Comparison of ENCODE assay signal across 24 cellular contexts in genomic region chr12:64526859-64527258, GRCh38.
DNase-seq lines count a peak whose midpoint lies in the region; ATAC-seq, FAIRE-seq and TF ChIP-seq lines count a peak whose summit lies in the region.
"Had no signal": no experiment of that assay in that cellular context is flagged by ENCODE, and none has a peak within 500 bp of the region (broad histone marks: within the 10 kb centered on the region; RNA-seq: fewer than 3 reads in every experiment).

No MANE protein-coding gene starts in this region.

- no peak overlapping the region for H3K9ac ChIP-seq in HepG2 (ENCODE audit: insufficient read depth, low read depth, low read length)
- H3K9ac ChIP-seq in K562 (ENCODE audit: insufficient read depth in 1 of 2, low read depth in 2 of 2, low read length in 2 of 2): no peak overlapping the region

- no peaks in the 10 kb centered on the region for H4K20me1 ChIP-seq in HepG2 (ENCODE audit: insufficient read depth, low read length)
- H4K20me1 ChIP-seq in K562 (replicated peaks; ENCODE audit: control insufficient read depth, insufficient read depth, low read length): no peaks in the 10 kb centered on the region

- no peak for TF ChIP-seq CTCF in HepG2 (CRISPR knock-in tag; IDR thresholded peaks at IDR 0.05)
- no peak for TF ChIP-seq CTCF in right lobe of liver (IDR thresholded peaks at IDR 0.05)
- TF ChIP-seq CTCF in K562 (IDR thresholded peaks at IDR 0.05 in 2 of 3, conservative IDR thresholded peaks at IDR 0.05 in 1 of 3; ENCODE audit: insufficient read depth in 2 of 3, low read depth in 1 of 3, low read length in 3 of 3): no peak

- DNase-seq in HepG2 (ENCODE audit: low spot score) (no peak), right lobe of liver (no peak), K562 (ENCODE audit: extremely low read depth in 1 of 4, low spot score in 3 of 4) (no peak), fibroblast of the conjunctiva (ENCODE audit: low read depth) (peak; percentile 62), NCI-H1694 (lab: John Stamatoyannopoulos, UW) (no peak), DMS114 treated with DMSO at 0.1 percent for 48 hours (lab: John Stamatoyannopoulos, UW; ENCODE audit: unreplicated experiment) (no peak)
- no peak for DNase-seq in activated CD8-positive, alpha-beta memory T cell treated with anti-CD3 and anti-CD28 coated beads, Interleukin-2, amount 50 U/mL, for 48 hours
- DNase-seq: CD4-positive, CD25-positive, alpha-beta regulatory T cell; COR-L47; DMS153; EL; H9; NCI-H1105 treated with DMSO at 0.1 percent for 48 hours; NCI-H1694 treated with DMSO at 0.1 percent for 48 hours; NCI-H2107; NCI-H510A treated with DMSO at 0.1 percent for 48 hours; NCI-H82; OCI-M1; Right ventricle myocardium superior had no signal

- H3K79me2 ChIP-seq in HepG2 (ENCODE audit: insufficient read depth, low read length) (no peaks in the 10 kb centered on the region), K562 (ENCODE audit: control insufficient read depth, insufficient read depth, low read length) (no peaks in the 10 kb centered on the region)

- ATAC-seq in HepG2 (no peak), right lobe of liver (no peak), K562 (no peak), GM18873 (IDR thresholded peaks at IDR 0.05; ENCODE audit: low FRiP score, unreplicated experiment) (no peak)

- TF ChIP-seq POLR2A in HepG2 (IDR thresholded peaks at IDR 0.05; ENCODE audit: insufficient read depth in 1 of 2, low read depth in 2 of 2, low read length in 2 of 2) (no peak), right lobe of liver (IDR thresholded peaks at IDR 0.05) (no peak), K562 (conservative IDR thresholded peaks at IDR 0.05) (no peak)

- no peak overlapping the region for H3K4me3 ChIP-seq in HepG2 (replicated peaks in 1 of 3; ENCODE audit: insufficient read depth in 1 of 3, low read depth in 2 of 3, low read length in 3 of 3)
- H3K4me3 ChIP-seq in right lobe of liver: no peak overlapping the region
- no peak overlapping the region for H3K4me3 ChIP-seq in K562
- H3K4me3 ChIP-seq: SK-N-MC had no signal

- CTCF ChIA-PET in HepG2 (lab: Yijun Ruan, JAX; ENCODE audit: low intra/inter-chr PET ratio, low total read pairs) (no interaction called here), K562 (lab: Yijun Ruan, JAX; ENCODE audit: low intra/inter-chr PET ratio) (no interaction called here)

- H3K27me3 ChIP-seq in HepG2 (ENCODE audit: control insufficient read depth in 1 of 2, insufficient read depth in 2 of 2, low read length in 2 of 2): peaks cover 0 to 6% of the 10 kb centered on the region in 2 experiments; a peak in 2 of 5 replicates
- no peaks in the 10 kb centered on the region for H3K27me3 ChIP-seq in right lobe of liver
- H3K27me3 ChIP-seq in K562 (ENCODE audit: control insufficient read depth in 2 of 2, insufficient read depth in 2 of 2, low read length in 2 of 2): peaks cover 9 to 10% of the 10 kb centered on the region in 2 experiments; a peak in 4 of 5 replicates

- FAIRE-seq in HepG2 (lab: Jason Lieb, UNC): no peak
- FAIRE-seq in K562 (lab: Jason Lieb, UNC): no peak
- FAIRE-seq: GM12891, GM18507 had no signal

- H3K9me3 ChIP-seq in HepG2 (ENCODE audit: low read length) (no peaks in the 10 kb centered on the region), right lobe of liver (no peaks in the 10 kb centered on the region), K562 (replicated peaks; ENCODE audit: control insufficient read depth, insufficient read depth, low read depth, low read length) (no peaks in the 10 kb centered on the region)

- H3K4me2 ChIP-seq in HepG2 (ENCODE audit: low read depth, low read length): no peak overlapping the region
- H3K4me2 ChIP-seq in K562 (ENCODE audit: insufficient read depth, low read length): no peak overlapping the region

- POLR2A ChIA-PET in HepG2 (lab: Yijun Ruan, JAX): no interaction called here
- POLR2A ChIA-PET in K562 (lab: Yijun Ruan, JAX): no interaction called here

- TF ChIP-seq EP300 in HepG2 (IDR thresholded peaks at IDR 0.05; ENCODE audit: low read depth in 2 of 2, low read length in 2 of 2) (no peak), HepG2 (CRISPR knock-in tag; IDR thresholded peaks at IDR 0.05; ENCODE audit: borderline replicate concordance) (no peak), K562 (IDR thresholded peaks at IDR 0.05; ENCODE audit: low read length) (no peak)

- TF ChIP-seq RAD21 in HepG2 (CRISPR knock-in tag; IDR thresholded peaks at IDR 0.05) (no peak), K562 (CRISPR knock-in tag; conservative IDR thresholded peaks at IDR 0.05 in 1 of 2, IDR thresholded peaks at IDR 0.05 in 1 of 2) (no peak)

- intact Hi-C loops in HepG2 (cut with micrococcal nuclease; ENCODE audit: unreplicated experiment) (no loop called here), right lobe of liver (cut with DNase I) (no loop called here), K562 (cut with micrococcal nuclease) (no loop called here)

- 0% methylated on average over 2 of the region's 2 CpGs for WGBS in HepG2 (ENCODE audit: low lambda C conversion rate)
- WGBS in right lobe of liver (ENCODE audit: insufficient coverage, low coverage, low lambda C conversion rate, missing lambda C conversion rate): 19% methylated on average over 2 of the region's 2 CpGs
- WGBS in K562 (ENCODE audit: insufficient coverage, low coverage, missing lambda C conversion rate): 6% methylated on average over 2 of the region's 2 CpGs

- BruUV-seq in HepG2 (replicated peaks; lab: Mats Ljungman, UMichigan) (no TSS peak), K562 (replicated peaks; lab: Mats Ljungman, UMichigan) (no TSS peak)

- in situ Hi-C loops in HepG2 (cut with HindIII; ENCODE audit: extremely low pct_ligation_motif_present, low pct_unique_long_range_greater_than_20kb): no loop called here
- in situ Hi-C loops in K562 (cut with MboI): no loop called here

- H3K4me1 ChIP-seq in HepG2 (ENCODE audit: insufficient read depth, low read length) (0 out of 2 replicates have a peak, but pooled peaks cover 7% of the 10 kb centered on the region), right lobe of liver (no peaks in the 10 kb centered on the region), K562 (replicated peaks in 1 of 2; ENCODE audit: control insufficient read depth in 2 of 2, insufficient read depth in 2 of 2, low read length in 2 of 2) (no peaks in the 10 kb centered on the region)

- H3K27ac ChIP-seq in HepG2 (ENCODE audit: extremely low read length, insufficient read depth, low read length): no peak overlapping the region
- no peak overlapping the region for H3K27ac ChIP-seq in right lobe of liver
- no peak overlapping the region for H3K27ac ChIP-seq in K562 (ENCODE audit: extremely low read depth, low read depth, low read length)
- H3K27ac ChIP-seq: 22Rv1, SK-N-MC had no signal

- H2AFZ ChIP-seq in HepG2 (ENCODE audit: low read length) (no peak overlapping the region), K562 (ENCODE audit: low read depth, low read length) (no peak overlapping the region)

- H3K36me3 ChIP-seq in HepG2 (replicated peaks in 1 of 2; ENCODE audit: control insufficient read depth in 1 of 2, insufficient read depth in 2 of 2, low read length in 2 of 2): no peaks in the 10 kb centered on the region
- no peaks in the 10 kb centered on the region for H3K36me3 ChIP-seq in right lobe of liver
- H3K36me3 ChIP-seq in K562 (ENCODE audit: control insufficient read depth, insufficient read depth, low read length): no peaks in the 10 kb centered on the region

- H3K9me1 ChIP-seq in K562 (ENCODE audit: control insufficient read depth, insufficient read depth, low read length): no peaks in the 10 kb centered on the region

TF ChIP-seq in HepG2, 621 proteins besides CTCF, POLR2A, EP300 and RAD21:
- TF ChIP-seq ATRX (CRISPR knock-in tag; IDR thresholded peaks at IDR 0.05; ENCODE audit: borderline replicate concordance) (no peak), MAFF (IDR thresholded peaks at IDR 0.05; ENCODE audit: low read depth, low read length) (peak; percentile 76), ZNF709 (CRISPR knock-in tag; IDR thresholded peaks at IDR 0.05) (no peak), MAFK (conservative IDR thresholded peaks at IDR 0.05 in 1 of 2, IDR thresholded peaks at IDR 0.05 in 1 of 2; ENCODE audit: low read length in 2 of 2) (peak; percentile 79 to 89)

TF ChIP-seq in K562, 482 proteins besides CTCF, POLR2A, EP300 and RAD21 (continues in another document):
- TF ChIP-seq ARID3A (IDR thresholded peaks at IDR 0.05; ENCODE audit: borderline replicate concordance, low read depth, low read length) (no peak), ZNF444 (CRISPR knock-in tag; IDR thresholded peaks at IDR 0.05) (no peak)

Comparison
In these comparisons a context has a peak if more than half of its experiments do, and no peak if none do; other contexts are left out.
1. Of the 241 proteins assayed by ChIP-seq in both HepG2 and K562: peak only in HepG2: none; only in K562: MAFG; in both: MAFF and MAFK; in neither: 238.